In genomic region chr9:4333787-4334186, GRCh38 we compare ENCODE assay signal across 15 cellular contexts. TPM values are rescaled to one million over a fixed set of nuclear protein-coding genes. Genes with fewer than 3 reads are reported as not detected.
DNase-seq lines count a peak whose midpoint lies in the region; ATAC-seq and TF ChIP-seq lines count a peak whose summit lies in the region.
"Had no signal": no experiment of that assay in that cellular context is flagged by ENCODE, and none has a peak within 500 bp of the region (broad histone marks: within the 10 kb centered on the region; RNA-seq: fewer than 3 reads in every experiment).

No MANE protein-coding gene starts in this region.

- no peak overlapping the region for H3K4me2 ChIP-seq in PC-3 (ENCODE audit: low read length)

- H3K4me3 ChIP-seq in PC-3 (ENCODE audit: low read length) (no peak overlapping the region), esophagus muscularis mucosa (no peak overlapping the region)
- H3K4me3 ChIP-seq: skin epidermis had no signal

- H3K4me1 ChIP-seq in PC-3 (ENCODE audit: insufficient read depth, low read length) = peaks cover 5% of the 10 kb centered on the region; the same call in 1 of the 2 replicates
- peaks cover 11 to 25% (median 15%) of the 10 kb centered on the region in 4 donors for H3K4me1 ChIP-seq in esophagus muscularis mucosa

- no peaks in the 10 kb centered on the region for H4K20me1 ChIP-seq in PC-3 (ENCODE audit: low read length)

- H2AFZ ChIP-seq in PC-3 (ENCODE audit: low read length) = no peak overlapping the region

- ATAC-seq in PC-3 (no peak), HG02678 (IDR thresholded peaks at IDR 0.05; ENCODE audit: unreplicated experiment) (no peak), GM21360 (IDR thresholded peaks at IDR 0.05; ENCODE audit: unreplicated experiment) (no peak)
- ATAC-seq: T-cell had no signal

- WGBS in esophagus muscularis mucosa = 92% methylated on average over 2 of the region's 2 CpGs

- TF ChIP-seq CTCF in PC-3 (conservative IDR thresholded peaks at IDR 0.05; ENCODE audit: low read depth, low read length) (no peak), esophagus muscularis mucosa (IDR thresholded peaks at IDR 0.05) (no peak)

- H3K9ac ChIP-seq in PC-3 (ENCODE audit: low read length) = no peak overlapping the region

- no peaks in the 10 kb centered on the region for H3K27me3 ChIP-seq in PC-3 (ENCODE audit: low read length)
- H3K27me3 ChIP-seq in esophagus muscularis mucosa = no peaks in the 10 kb centered on the region

- POLR2A ChIA-PET in PC-3 (lab: Charles Lee; ENCODE audit: unreplicated experiment) = no interaction called here

- no peak for TF ChIP-seq EP300 in esophagus muscularis mucosa (IDR thresholded peaks at IDR 0.05)

- intact Hi-C loops in PC-3 (cut with micrococcal nuclease) (no loop called here), esophagus muscularis mucosa (cut with DNase I) (no loop called here)

- H3K79me2 ChIP-seq in PC-3 (ENCODE audit: low read length) = no peaks in the 10 kb centered on the region

- no peaks in the 10 kb centered on the region for H3K9me2 ChIP-seq in PC-3 (replicated peaks; ENCODE audit: low read length)

- no TSS peak for BruUV-seq in PC-3 (replicated peaks; lab: Mats Ljungman, UMichigan)

- CTCF ChIA-PET in PC-3 (lab: Charles Lee) = no interaction called here

- DNase-seq in NCI-H1417 (lab: John Stamatoyannopoulos, UW) (peak in 2 of 3 experiments; percentile 3 to 44), NCI-H1417 treated with DMSO at 0.1 percent for 48 hours (lab: John Stamatoyannopoulos, UW) (no peak), PC-3 (no peak), esophagus muscularis mucosa (ENCODE audit: extremely low spot score) (no peak), renal cortical epithelial cell (ENCODE audit: low read depth) (peak; percentile 20), AG08395 (ENCODE audit: low spot score) (no peak)
- DNase-seq: activated CD4-positive, alpha-beta T cell treated with anti-CD3 and anti-CD28 coated beads, Interleukin-2, amount 50 U/mL, for 4 hours; DND-41; NCI-H1436; NCI-H446; stimulated activated CD4-positive, alpha-beta T cell treated with anti-CD3 and anti-CD28 coated beads, Interleukin-4, amount 100 ng/mL, for 24 hours; T-cell had no signal

- no peaks in the 10 kb centered on the region for H3F3A ChIP-seq in PC-3 (ENCODE audit: low read length, unreplicated experiment)

- peak overlapping the region; percentile 30; the same call in 1 of the 2 replicates for H3K27ac ChIP-seq in PC-3 (ENCODE audit: low read length)
- H3K27ac ChIP-seq in esophagus muscularis mucosa (replicated peaks in 1 of 4) = peak overlapping the region in 3 of 4 donors; percentile 32 to 38 (median 36)

- H3K9me3 ChIP-seq in PC-3 (ENCODE audit: low read length) (no peaks in the 10 kb centered on the region), esophagus muscularis mucosa (no peaks in the 10 kb centered on the region)

- H3K36me3 ChIP-seq in PC-3 (ENCODE audit: low read depth, low read length) (no peaks in the 10 kb centered on the region), esophagus muscularis mucosa (no peaks in the 10 kb centered on the region)

- TF ChIP-seq POLR2A in esophagus muscularis mucosa (IDR thresholded peaks at IDR 0.05; ENCODE audit: low read depth) = no peak

RNA-seq across cellular contexts. Expression of gene GLIS3, which starts 33.9 kb away (rescaled TPM):
- total RNA-seq in PC-3 (2014; rRNA removed) (9.0 and 17.0 TPM in 2 replicates), esophagus muscularis mucosa (10 to 100 TPM; 14.6 to 34.1 (median 20.5) TPM), renal cortical epithelial cell (75.5 and 100 TPM in 2 replicates)

Comparison
In these comparisons a context has a peak if more than half of its experiments do, and no peak if none do; other contexts are left out.
1. DNase-seq: peak in NCI-H1417 (2 of 3) and renal cortical epithelial cell (single experiment); none in NCI-H1417 treated with DMSO at 0.1 percent for 48 hours (single experiment), PC-3 (single experiment), esophagus muscularis mucosa (single experiment) and AG08395 (single experiment).